In genomic region chr2:130872276-130873125, GRCh38 we compare ENCODE assay signal across 28 cellular contexts. TPM values are rescaled to one million over a fixed set of nuclear protein-coding genes. Genes with fewer than 3 reads are reported as not detected.
DNase-seq lines count a peak whose midpoint lies in the region; ATAC-seq and TF ChIP-seq lines count a peak whose summit lies in the region.
"Had no signal": no experiment of that assay in that cellular context is flagged by ENCODE, and none has a peak within 500 bp of the region (broad histone marks: within the 10 kb centered on the region; RNA-seq: fewer than 3 reads in every experiment).

No MANE protein-coding gene starts in this region.

- TF ChIP-seq CTCF in nephron progenitor cell (IDR thresholded peaks at IDR 0.05) = no peak

- H3K27me3 ChIP-seq in esophagus (ENCODE audit: control insufficient read depth in 1 of 2, insufficient read depth in 2 of 2, low read length in 2 of 2) = no peaks in the 10 kb centered on the region
- H3K27me3 ChIP-seq: hepatocyte, ovary, thyroid gland had no signal

- no peaks in the 10 kb centered on the region for H3K36me3 ChIP-seq in esophagus (ENCODE audit: control insufficient read depth in 2 of 2, insufficient read depth in 2 of 2, low read length in 1 of 2)
- H3K36me3 ChIP-seq: ovary, thyroid gland had no signal

- H3K36me3 Mint-ChIP-seq in activated naive CD4-positive, alpha-beta T cell treated with anti-CD3 and anti-CD28 coated beads, Interleukin-2, amount 10 ng/mL, durations not matched to agents 7 days and 5 days = no peaks in the 10 kb centered on the region
- no peaks in the 10 kb centered on the region for H3K36me3 Mint-ChIP-seq in nephron progenitor cell (ENCODE audit: low read depth)
- H3K36me3 Mint-ChIP-seq in activated CD8-positive, alpha-beta T cell treated with anti-CD3 and anti-CD28 coated beads, Interleukin-2, amount 10 ng/mL, durations not matched to agents 7 days and 5 days (ENCODE audit: low read depth) = no peaks in the 10 kb centered on the region
- no peaks in the 10 kb centered on the region for H3K36me3 Mint-ChIP-seq in activated CD4-positive, alpha-beta memory T cell treated with anti-CD3 and anti-CD28 coated beads for 36 hours
- H3K36me3 Mint-ChIP-seq: activated naive CD4-positive, alpha-beta T cell treated with anti-CD3 and anti-CD28 coated beads, Interleukin-2, amount 50 U/mL, for 24 hours had no signal

- no peaks in the 10 kb centered on the region for H3K9me3 Mint-ChIP-seq in activated naive CD4-positive, alpha-beta T cell treated with anti-CD3 and anti-CD28 coated beads, Interleukin-2, amount 10 ng/mL, durations not matched to agents 7 days and 5 days
- H3K9me3 Mint-ChIP-seq in nephron progenitor cell = peaks cover 16% of the 10 kb centered on the region
- no peaks in the 10 kb centered on the region for H3K9me3 Mint-ChIP-seq in activated CD8-positive, alpha-beta T cell treated with anti-CD3 and anti-CD28 coated beads, Interleukin-2, amount 10 ng/mL, durations not matched to agents 7 days and 5 days (ENCODE audit: insufficient read depth)
- H3K9me3 Mint-ChIP-seq in activated CD4-positive, alpha-beta memory T cell treated with anti-CD3 and anti-CD28 coated beads for 36 hours = no peaks in the 10 kb centered on the region
- H3K9me3 Mint-ChIP-seq: activated naive CD4-positive, alpha-beta T cell treated with anti-CD3 and anti-CD28 coated beads, Interleukin-2, amount 50 U/mL, for 24 hours; activated T-cell treated with anti-CD3 and anti-CD28 coated beads, Interleukin-2, amount 50 U/mL, for 72 hours; CD4-positive, alpha-beta T cell had no signal

- no peak for ATAC-seq in activated CD8-positive, alpha-beta T cell treated with anti-CD3 and anti-CD28 coated beads, Interleukin-2, amount 10 ng/mL, durations not matched to agents 7 days and 5 days
- no peak for ATAC-seq in GM18511 (IDR thresholded peaks at IDR 0.05; ENCODE audit: unreplicated experiment)
- ATAC-seq: activated T-cell treated with anti-CD3 and anti-CD28 coated beads, Interleukin-2, amount 50 U/mL, for 72 hours; stimulated activated naive B cell treated with anti-CD40 and anti-IgM and Interleukin-4, amounts not matched to agents 10 μg/mL and 1 μg/mL and 100 μg/mL, for 72 hours had no signal

- H3K4me3 Mint-ChIP-seq in activated naive CD4-positive, alpha-beta T cell treated with anti-CD3 and anti-CD28 coated beads, Interleukin-2, amount 10 ng/mL, durations not matched to agents 7 days and 5 days = no peak overlapping the region
- no peak overlapping the region for H3K4me3 Mint-ChIP-seq in nephron progenitor cell
- H3K4me3 Mint-ChIP-seq in activated CD8-positive, alpha-beta T cell treated with anti-CD3 and anti-CD28 coated beads, Interleukin-2, amount 10 ng/mL, durations not matched to agents 7 days and 5 days = no peak overlapping the region
- no peak overlapping the region for H3K4me3 Mint-ChIP-seq in activated CD4-positive, alpha-beta memory T cell treated with anti-CD3 and anti-CD28 coated beads for 36 hours
- H3K4me3 Mint-ChIP-seq: activated naive CD4-positive, alpha-beta T cell treated with anti-CD3 and anti-CD28 coated beads, Interleukin-2, amount 50 U/mL, for 24 hours; activated T-cell treated with anti-CD3 and anti-CD28 coated beads, Interleukin-2, amount 50 U/mL, for 72 hours; CD4-positive, alpha-beta T cell; stimulated activated naive B cell treated with anti-CD40 and anti-IgM and Interleukin-4, amounts not matched to agents 10 μg/mL and 1 μg/mL and 100 μg/mL, for 72 hours had no signal

- WGBS in esophagus, 2 donors = 75 to 78% methylated on average over 19 of the region's 19 CpGs

- peak; percentile 7 for DNase-seq in activated naive CD4-positive, alpha-beta T cell treated with anti-CD3 and anti-CD28 coated beads, Interleukin-2, amount 10 ng/mL, durations not matched to agents 7 days and 5 days
- DNase-seq in activated naive CD4-positive, alpha-beta T cell treated with Interleukin-2 at 50 U/mL for 16 hours = no peak
- DNase-seq in nephron progenitor cell = no peak
- no peak for DNase-seq in activated CD8-positive, alpha-beta T cell treated with anti-CD3 and anti-CD28 coated beads, Interleukin-2, amount 10 ng/mL, durations not matched to agents 7 days and 5 days
- no peak for DNase-seq in activated CD4-positive, alpha-beta memory T cell treated with anti-CD3 and anti-CD28 coated beads for 36 hours
- no peak for DNase-seq in stimulated activated CD4-positive, alpha-beta T cell treated with anti-CD3 and anti-CD28 coated beads, Interleukin-1b, Interleukin-23, amount 100 ng/mL, for 48 hours
- DNase-seq: 8988T; activated CD4-positive, alpha-beta T cell treated with anti-CD3 and anti-CD28 coated beads for 48 hours; activated T-cell treated with anti-CD3 and anti-CD28 coated beads, Interleukin-2, amount 50 U/mL, for 72 hours; CD4-positive, alpha-beta T cell; central memory CD4-positive, alpha-beta T cell; DMS 273 treated with DMSO at 0.1 percent for 48 hours; erythroblast; foreskin melanocyte; IMR-90; NCI-H1105; NCI-H2029 treated with DMSO at 0.1 percent for 48 hours; NCI-H226; NCI-H748 treated with DMSO at 0.1 percent for 48 hours; ovary; stimulated activated CD4-positive, alpha-beta T cell treated with anti-CD3 and anti-CD28 coated beads, Interleukin-2, amount 100 ng/mL, for 48 hours; stimulated activated naive B cell treated with anti-CD40 and anti-IgM and Interleukin-4, amounts not matched to agents 10 μg/mL and 1 μg/mL and 100 μg/mL, for 72 hours; T-helper 2 cell; thyroid gland had no signal

- no peaks in the 10 kb centered on the region for H3K4me1 Mint-ChIP-seq in activated naive CD4-positive, alpha-beta T cell treated with anti-CD3 and anti-CD28 coated beads, Interleukin-2, amount 10 ng/mL, durations not matched to agents 7 days and 5 days
- peaks cover 18% of the 10 kb centered on the region for H3K4me1 Mint-ChIP-seq in nephron progenitor cell
- H3K4me1 Mint-ChIP-seq in activated CD8-positive, alpha-beta T cell treated with anti-CD3 and anti-CD28 coated beads, Interleukin-2, amount 10 ng/mL, durations not matched to agents 7 days and 5 days (ENCODE audit: low read depth) = no peaks in the 10 kb centered on the region
- H3K4me1 Mint-ChIP-seq in activated CD4-positive, alpha-beta memory T cell treated with anti-CD3 and anti-CD28 coated beads for 36 hours (ENCODE audit: low read depth) = no peaks in the 10 kb centered on the region
- H3K4me1 Mint-ChIP-seq: activated naive CD4-positive, alpha-beta T cell treated with anti-CD3 and anti-CD28 coated beads, Interleukin-2, amount 50 U/mL, for 24 hours had no signal

- no peaks in the 10 kb centered on the region for H3K9me3 ChIP-seq in esophagus (ENCODE audit: control insufficient read depth in 2 of 2, insufficient read depth in 1 of 2, low read depth in 1 of 2, low read length in 1 of 2)
- H3K9me3 ChIP-seq: ovary, thyroid gland had no signal

- H3K4me1 ChIP-seq in esophagus (ENCODE audit: control insufficient read depth in 2 of 2, insufficient read depth in 2 of 2, low read length in 1 of 2) = peaks cover 2 to 12% of the 10 kb centered on the region in 2 donors
- H3K4me1 ChIP-seq: thyroid gland had no signal

- no peak overlapping the region for H3K27ac Mint-ChIP-seq in activated naive CD4-positive, alpha-beta T cell treated with anti-CD3 and anti-CD28 coated beads, Interleukin-2, amount 10 ng/mL, durations not matched to agents 7 days and 5 days
- peak overlapping the region; percentile 43 for H3K27ac Mint-ChIP-seq in nephron progenitor cell
- no peak overlapping the region for H3K27ac Mint-ChIP-seq in activated CD8-positive, alpha-beta T cell treated with anti-CD3 and anti-CD28 coated beads, Interleukin-2, amount 10 ng/mL, durations not matched to agents 7 days and 5 days
- no peak overlapping the region for H3K27ac Mint-ChIP-seq in activated CD4-positive, alpha-beta memory T cell treated with anti-CD3 and anti-CD28 coated beads for 36 hours
- H3K27ac Mint-ChIP-seq: activated naive CD4-positive, alpha-beta T cell treated with anti-CD3 and anti-CD28 coated beads, Interleukin-2, amount 50 U/mL, for 24 hours; activated T-cell treated with anti-CD3 and anti-CD28 coated beads, Interleukin-2, amount 50 U/mL, for 72 hours; CD4-positive, alpha-beta T cell; stimulated activated naive B cell treated with anti-CD40 and anti-IgM and Interleukin-4, amounts not matched to agents 10 μg/mL and 1 μg/mL and 100 μg/mL, for 72 hours had no signal

- POLR2A ChIA-PET in activated CD8-positive, alpha-beta T cell treated with anti-CD3 and anti-CD28 coated beads, Interleukin-2, amount 10 ng/mL, durations not matched to agents 7 days and 5 days (lab: Charles Lee) = interaction anchor here (1.9 kb wide), 1 partner anchor 75 kb away, joined by 14 read pairs; no protein-coding TSS in a partner anchor
- POLR2A ChIA-PET in activated CD4-positive, alpha-beta memory T cell treated with anti-CD3 and anti-CD28 coated beads for 36 hours (lab: Charles Lee) = no interaction called here

- peaks cover 39% of the 10 kb centered on the region for H3K27me3 Mint-ChIP-seq in activated naive CD4-positive, alpha-beta T cell treated with anti-CD3 and anti-CD28 coated beads, Interleukin-2, amount 10 ng/mL, durations not matched to agents 7 days and 5 days
- H3K27me3 Mint-ChIP-seq in nephron progenitor cell (ENCODE audit: low read depth, poor library complexity) = peaks cover 9% of the 10 kb centered on the region
- H3K27me3 Mint-ChIP-seq in activated CD8-positive, alpha-beta T cell treated with anti-CD3 and anti-CD28 coated beads, Interleukin-2, amount 10 ng/mL, durations not matched to agents 7 days and 5 days (ENCODE audit: low read depth) = peaks cover 12% of the 10 kb centered on the region
- H3K27me3 Mint-ChIP-seq in activated CD4-positive, alpha-beta memory T cell treated with anti-CD3 and anti-CD28 coated beads for 36 hours = peaks cover 6% of the 10 kb centered on the region

- H3K27ac ChIP-seq in esophagus (ENCODE audit: low read depth in 2 of 2, low read length in 1 of 2) = peak overlapping the region; percentile 19 to 40
- H3K27ac ChIP-seq: hepatocyte, ovary, thyroid gland had no signal

- CTCF ChIA-PET in activated naive CD4-positive, alpha-beta T cell treated with anti-CD3 and anti-CD28 coated beads, Interleukin-2, amount 10 ng/mL, durations not matched to agents 7 days and 5 days (lab: Charles Lee) = interaction anchor here (0.5 to 11.1 kb wide), 6 partner anchors 8 to 130 kb away, joined by 3 to 209 read pairs (median 5); no protein-coding TSS in a partner anchor
- CTCF ChIA-PET in activated CD8-positive, alpha-beta T cell treated with anti-CD3 and anti-CD28 coated beads, Interleukin-2, amount 10 ng/mL, durations not matched to agents 7 days and 5 days (lab: Charles Lee) = interaction anchor here (0.8 to 8.7 kb wide), 4 partner anchors 16 to 75 kb away, joined by 3 to 164 read pairs (median 4); no protein-coding TSS in a partner anchor
- CTCF ChIA-PET in activated CD4-positive, alpha-beta memory T cell treated with anti-CD3 and anti-CD28 coated beads for 36 hours (lab: Charles Lee) = interaction anchor here (0.8 to 7.7 kb wide), 10 partner anchors 18 to 193 kb away, joined by 3 to 246 read pairs (median 8); no protein-coding TSS in a partner anchor

- no peak overlapping the region for H3K4me3 ChIP-seq in esophagus (ENCODE audit: low read depth in 1 of 2, low read length in 2 of 2)
- H3K4me3 ChIP-seq: hepatocyte, ovary, thyroid gland had no signal

- intact Hi-C loops in activated CD4-positive, alpha-beta memory T cell treated with anti-CD3 and anti-CD28 coated beads for 36 hours (cut with micrococcal nuclease) = loop anchor here (1.0 kb wide), 2 partner anchors 35 to 75 kb away; no protein-coding TSS in a partner anchor

RNA-seq across cellular contexts. Expression of gene ARHGEF4, which starts 35.8 kb away (rescaled TPM):
- polyA plus RNA-seq in esophagus = 10 to 100 TPM; 32.2 to 98.9 TPM
- 1 to 10 TPM; 2.9 to 3.3 TPM for total RNA-seq in activated CD8-positive, alpha-beta T cell treated with anti-CD3 and anti-CD28 coated beads, Interleukin-2, amount 10 ng/mL, durations not matched to agents 7 days and 5 days
- total RNA-seq in activated CD4-positive, alpha-beta memory T cell treated with anti-CD3 and anti-CD28 coated beads for 36 hours = under 1 TPM; 0.52 to 0.58 TPM
